16 cellular contexts compared by ENCODE assay signal in the genomic region with DNA sequence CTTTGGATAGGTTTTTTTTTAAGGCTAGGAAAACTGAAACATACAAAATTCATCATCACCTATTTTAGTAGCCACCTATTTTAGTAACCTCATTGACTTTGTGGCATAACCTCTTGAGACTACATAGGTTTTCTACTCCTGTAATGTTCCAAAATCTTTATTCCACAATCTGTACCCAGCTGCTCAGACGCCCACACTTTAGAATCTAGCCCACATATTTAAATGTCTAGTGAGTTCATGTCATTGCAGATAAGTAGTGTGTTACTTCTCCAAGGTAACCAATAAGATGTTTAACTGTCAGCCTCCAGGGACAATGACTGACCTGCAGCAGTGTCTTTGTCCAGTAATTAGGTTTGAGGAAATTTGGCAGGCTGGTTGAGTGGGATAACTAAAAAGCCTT.
DNase-seq lines count a peak whose midpoint lies in the region; ATAC-seq and TF ChIP-seq lines count a peak whose summit lies in the region.
"Had no signal": no experiment of that assay in that cellular context is flagged by ENCODE, and none has a peak within 500 bp of the region (broad histone marks: within the 10 kb centered on the region; RNA-seq: fewer than 3 reads in every experiment).

No MANE protein-coding gene starts in this region.

- intact Hi-C loops in lower lobe of right lung (cut with DNase I): no loop called here

- no peaks in the 10 kb centered on the region for H3K27me3 ChIP-seq in lower lobe of right lung (ENCODE audit: low read depth)
- H3K27me3 ChIP-seq: BLaER1 treated with 17β-estradiol and CSF1 and Interleukin-3, amounts not matched to agents 10 nM and 100 nM had no signal

- DNase-seq in NCI-H748 (lab: John Stamatoyannopoulos, UW; ENCODE audit: unreplicated experiment) (peak; percentile 67), NCI-H748 treated with DMSO at 0.1 percent for 48 hours (lab: John Stamatoyannopoulos, UW) (no peak), NCI-H1930 (lab: John Stamatoyannopoulos, UW) (peak; percentile 64 to 73), inferior parietal cortex (ENCODE audit: extremely low spot score) (peak; percentile 14), superior temporal gyrus (ENCODE audit: extremely low spot score) (peak; percentile 25), lower lobe of right lung (no peak)
- no peak for DNase-seq in NK-92 treated with Interleukin-12 subunit alpha and Interleukin-12 subunit beta, amount 100 ng/mL, for 24 hours (lab: John Stamatoyannopoulos, UW)
- DNase-seq: CD8-positive, alpha-beta T cell; DMS79 treated with DMSO at 0.1 percent for 48 hours; GF-D8; GOT3; H7; HFFc6 had no signal

- H3K9me3 ChIP-seq in lower lobe of right lung: no peaks in the 10 kb centered on the region
- H3K9me3 ChIP-seq: BLaER1 treated with 17β-estradiol and CSF1 and Interleukin-3, amounts not matched to agents 10 nM and 100 nM had no signal

- no peak overlapping the region for H3K4me3 ChIP-seq in lower lobe of right lung
- H3K4me3 ChIP-seq: BLaER1 treated with 17β-estradiol and CSF1 and Interleukin-3, amounts not matched to agents 10 nM and 100 nM had no signal

- no peak overlapping the region for H3K27ac ChIP-seq in lower lobe of right lung
- H3K27ac ChIP-seq: BLaER1 treated with 17β-estradiol and CSF1 and Interleukin-3, amounts not matched to agents 10 nM and 100 nM; HL-60 had no signal

- H3K4me1 ChIP-seq in lower lobe of right lung: no peaks in the 10 kb centered on the region
- H3K4me1 ChIP-seq: BLaER1 treated with 17β-estradiol and CSF1 and Interleukin-3, amounts not matched to agents 10 nM and 100 nM had no signal

- no peak for ATAC-seq in lower lobe of right lung
- ATAC-seq: CD8-positive, alpha-beta T cell; HCT116 had no signal

- H3K36me3 ChIP-seq in lower lobe of right lung: no peaks in the 10 kb centered on the region
- H3K36me3 ChIP-seq: BLaER1 treated with 17β-estradiol and CSF1 and Interleukin-3, amounts not matched to agents 10 nM and 100 nM had no signal

- no peak for TF ChIP-seq CTCF in lower lobe of right lung (IDR thresholded peaks at IDR 0.05)

Comparison
In these comparisons a context has a peak if more than half of its experiments do, and no peak if none do; other contexts are left out.
1. DNase-seq: peak in NCI-H748 (single experiment), NCI-H1930 (2 of 2), inferior parietal cortex (single experiment) and superior temporal gyrus (single experiment); none in NCI-H748 treated with DMSO at 0.1 percent for 48 hours (single experiment), lower lobe of right lung (single experiment) and NK-92 treated with Interleukin-12 subunit alpha and Interleukin-12 subunit beta, amount 100 ng/mL, for 24 hours (single experiment).